Comparison of ENCODE assay signal across 19 cellular contexts in the genomic region with DNA sequence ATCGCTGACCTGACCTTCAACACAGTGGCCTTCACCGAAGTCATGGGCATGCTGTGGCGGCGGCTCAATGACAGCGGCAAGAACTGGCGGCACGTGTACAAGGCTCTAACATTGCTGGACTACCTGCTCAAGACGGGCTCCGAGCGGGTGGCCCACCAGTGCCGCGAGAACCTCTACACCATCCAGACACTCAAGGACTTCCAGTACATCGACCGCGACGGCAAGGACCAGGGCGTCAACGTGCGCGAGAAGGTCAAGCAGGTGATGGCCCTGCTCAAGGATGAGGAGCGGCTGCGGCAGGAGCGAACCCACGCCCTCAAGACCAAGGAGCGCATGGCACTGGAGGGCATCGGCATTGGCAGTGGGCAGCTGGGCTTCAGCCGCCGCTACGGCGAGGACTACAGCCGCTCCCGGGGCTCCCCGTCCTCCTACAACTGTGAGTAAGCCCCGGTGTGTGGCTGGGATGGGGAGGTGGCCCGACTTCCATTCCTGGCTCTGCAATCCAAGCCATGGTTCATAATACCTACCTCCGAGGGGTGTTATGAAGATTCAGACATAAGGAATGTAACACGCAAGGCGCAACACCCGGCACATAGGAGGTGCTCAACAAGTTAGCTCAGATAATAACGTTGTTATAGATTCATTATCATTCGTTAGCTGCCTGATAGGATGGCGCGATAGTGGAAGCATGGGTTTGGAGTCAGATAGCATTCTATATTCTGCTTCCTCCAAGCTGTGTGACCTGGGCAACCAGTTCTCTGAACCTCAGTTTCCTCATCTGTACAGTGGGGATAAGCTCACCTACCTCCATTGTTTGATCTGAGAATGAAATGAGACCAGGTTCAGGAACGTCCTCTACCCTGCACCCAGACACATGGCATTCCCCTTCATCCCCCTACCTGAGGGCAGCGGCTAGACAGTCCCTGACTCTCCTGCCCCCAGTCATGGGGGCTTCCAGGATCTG. TPM values are rescaled to one million over a fixed set of nuclear protein-coding genes. Genes with fewer than 3 reads are reported as not detected.
"Had no signal": no experiment of that assay in that cellular context is flagged by ENCODE, and none has a peak within 500 bp of the region (broad histone marks: within the 10 kb centered on the region; RNA-seq: fewer than 3 reads in every experiment).

No MANE protein-coding gene starts in this region.

- H3K36me3 ChIP-seq: cardiac muscle cell, neutrophil, spleen, thyroid gland had no signal

- H2AFZ ChIP-seq: parathyroid adenoma had no signal

- H3K27ac ChIP-seq: cardiac muscle cell, heart right ventricle, neutrophil, spleen, thyroid gland had no signal

- ATAC-seq: activated CD8-positive, alpha-beta T cell treated with anti-CD3 and anti-CD28 coated beads, Interleukin-2, amount 10 ng/mL, durations not matched to agents 7 days and 5 days; heart right ventricle; left ventricle myocardium superior; stimulated activated naive B cell treated with anti-CD40 and anti-IgM and Interleukin-4, amounts not matched to agents 10 μg/mL and 1 μg/mL and 100 μg/mL, for 72 hours had no signal

- H3K27me3 ChIP-seq: thyroid gland had no signal

- H3K9me3 ChIP-seq: esophagus squamous epithelium, heart right ventricle, neutrophil, spleen, thyroid gland had no signal

- H3K4me3 ChIP-seq: cardiac muscle cell, esophagus squamous epithelium, heart right ventricle, spleen, thyroid gland had no signal

- H3K9ac ChIP-seq: parathyroid adenoma had no signal

- DNase-seq: activated CD4-positive, alpha-beta T cell treated with anti-CD3 and anti-CD28 coated beads, Interleukin-2, amount 10 ng/mL, durations not matched to agents 7 days and 5 days; activated CD4-positive, CD25-positive, alpha-beta regulatory T cell; activated CD8-positive, alpha-beta T cell treated with anti-CD3 and anti-CD28 coated beads, Interleukin-2, amount 10 ng/mL, durations not matched to agents 7 days and 5 days; activated naive CD4-positive, alpha-beta T cell treated with Interleukin-2 at 50 U/mL for 16 hours; activated naive CD8-positive, alpha-beta T cell treated with anti-CD3 and anti-CD28 coated beads, Interleukin-2, amount 10 ng/mL, durations not matched to agents 7 days and 5 days; activated T-cell treated with anti-CD3 and anti-CD28 coated beads, Interleukin-2, amount 50 U/mL, for 24 hours; amygdala; effector CD8-positive, alpha-beta T cell; esophagus squamous epithelium; heart right ventricle; left ventricle myocardium superior; naive B cell; spleen; stimulated activated naive B cell treated with anti-CD40 and anti-IgM and Interleukin-4, amounts not matched to agents 10 μg/mL and 1 μg/mL and 100 μg/mL, for 72 hours; thyroid gland had no signal

RNA-seq across cellular contexts. Expression of gene EPN3, which starts 4.4 kb away (rescaled TPM):
- polyA plus RNA-seq: endothelial cell of umbilical vein had no signal

RNA-seq across cellular contexts. Expression of gene CACNA1G, which starts 23.6 kb away (rescaled TPM):
- polyA plus RNA-seq: endothelial cell of umbilical vein had no signal
